17 cellular contexts compared by ENCODE assay signal in genomic region chr10:90658791-90659190, GRCh38.
DNase-seq lines count a peak whose midpoint lies in the region; ATAC-seq and TF ChIP-seq lines count a peak whose summit lies in the region.
"Had no signal": no experiment of that assay in that cellular context is flagged by ENCODE, and none has a peak within 500 bp of the region (broad histone marks: within the 10 kb centered on the region; RNA-seq: fewer than 3 reads in every experiment).

No MANE protein-coding gene starts in this region.

- whole genome bisulfite sequencing in H9 (ENCODE audit: extremely low coverage, insufficient read length, low lambda C conversion rate) = no CpG with 5 or more reads among the region's 1 CpG

- H3K23me2 ChIP-seq in H9 (ENCODE audit: insufficient read length, low read depth, low read length, poor library complexity, severe bottlenecking) = no peaks in the 10 kb centered on the region

- no peaks in the 10 kb centered on the region for H3K36me3 ChIP-seq in BJ (ENCODE audit: control insufficient read depth, insufficient read depth, low read length)

- H2BK120ac ChIP-seq in H9 (ENCODE audit: low read depth, low read length, poor library complexity, severe bottlenecking) = no peak overlapping the region

- H3K18ac ChIP-seq in H9 (ENCODE audit: insufficient read length, low read depth, low read length) = no peak overlapping the region

- H3K4me2 ChIP-seq in H9 (ENCODE audit: insufficient read depth, insufficient read length, low read length) = no peak overlapping the region

- H3K4ac ChIP-seq in H9 (ENCODE audit: low read depth, low read length) = no peak overlapping the region

- H3K27me3 ChIP-seq in BJ (ENCODE audit: control insufficient read depth, insufficient read depth, low read length) (no peaks in the 10 kb centered on the region), H9 (ENCODE audit: insufficient read depth, low read length) (no peaks in the 10 kb centered on the region)

- H4K5ac ChIP-seq in H9 (ENCODE audit: insufficient read length, low read depth, low read length) = no peak overlapping the region

- H2BK20ac ChIP-seq in H9 (ENCODE audit: low read depth, low read length, poor library complexity, severe bottlenecking) = no peak overlapping the region

- H3K4me3 Mint-ChIP-seq in H9 (no peak overlapping the region), WTC11 (no peak overlapping the region)
- H3K4me3 Mint-ChIP-seq: activated CD4-positive, alpha-beta T cell treated with anti-CD3 and anti-CD28 coated beads for 36 hours had no signal

- H2AK5ac ChIP-seq in H9 (ENCODE audit: insufficient read length, low read length) = no peak overlapping the region

- POLR2A ChIA-PET in BJ (lab: Charles Lee) = no interaction called here
- POLR2A ChIA-PET in WTC11 (lab: Charles Lee) = no interaction called here

- peaks cover 0 to 24% (median 0%) of the 10 kb centered on the region in 3 experiments; a peak in 3 of 7 replicates for H3K36me3 Mint-ChIP-seq in H9 (ENCODE audit: insufficient read depth in 1 of 3, low read depth in 3 of 3)
- no peaks in the 10 kb centered on the region for H3K36me3 Mint-ChIP-seq in WTC11

- peak; percentile 97 for ATAC-seq in WTC11
- ATAC-seq in HG03521 (IDR thresholded peaks at IDR 0.05; ENCODE audit: unreplicated experiment) = no peak
- ATAC-seq: activated CD4-positive, alpha-beta T cell treated with anti-CD3 and anti-CD28 coated beads for 36 hours had no signal

- no peak overlapping the region for H3K23ac ChIP-seq in H9 (ENCODE audit: insufficient read length, low read depth, low read length)

- H4K8ac ChIP-seq in H9 (replicated peaks; ENCODE audit: insufficient read length, low read depth, low read length) = no peak overlapping the region

- no peaks in the 10 kb centered on the region for H3K4me1 ChIP-seq in H9 (ENCODE audit: insufficient read depth, low read length)

- no peaks in the 10 kb centered on the region; the same call in 1 of the 2 replicates for H3K27me3 Mint-ChIP-seq in H9 (ENCODE audit: low read depth)
- no peaks in the 10 kb centered on the region for H3K27me3 Mint-ChIP-seq in WTC11 (ENCODE audit: low read depth)

- H2BK12ac ChIP-seq in H9 (ENCODE audit: insufficient read length, low read depth, low read length) = no peak overlapping the region

- no peak overlapping the region for H3K4me3 ChIP-seq in BJ (ENCODE audit: low read depth, low read length)
- H3K4me3 ChIP-seq: coronary artery, skin epidermis had no signal

- no peak overlapping the region for H3K56ac ChIP-seq in H9 (ENCODE audit: insufficient read length, low read depth, low read length)

- H3K27ac Mint-ChIP-seq in H9 (no peak overlapping the region; a peak in 1 of 7 replicates), WTC11 (no peak overlapping the region)
- H3K27ac Mint-ChIP-seq: activated CD4-positive, alpha-beta T cell treated with anti-CD3 and anti-CD28 coated beads for 36 hours had no signal

- no peak overlapping the region for H2BK5ac ChIP-seq in H9 (ENCODE audit: insufficient read length, low read length)

- H3K4me1 Mint-ChIP-seq in H9 (0 out of 4 replicates have a peak, but pooled peaks cover 0 to under 1% of the 10 kb centered on the region in 2 experiments), WTC11 (no peaks in the 10 kb centered on the region)
- H3K4me1 Mint-ChIP-seq: activated CD4-positive, alpha-beta T cell treated with anti-CD3 and anti-CD28 coated beads for 36 hours had no signal

- H3K79me2 ChIP-seq in H9 (ENCODE audit: insufficient read depth, low read length) = no peaks in the 10 kb centered on the region

- TF ChIP-seq CTCF in BJ (IDR thresholded peaks at IDR 0.05; ENCODE audit: insufficient read depth, low read depth, low read length) = peak; percentile 30
- TF ChIP-seq CTCF in H9 (conservative IDR thresholded peaks at IDR 0.05) = peak; percentile 60
- no peak for TF ChIP-seq CTCF in WTC11 (IDR thresholded peaks at IDR 0.05)

- no peak overlapping the region for H3K27ac ChIP-seq in H9 (ENCODE audit: insufficient read length, low read depth, low read length)
- H3K27ac ChIP-seq: coronary artery, epithelial cell of prostate, skin epidermis had no signal

- H3K9ac ChIP-seq in H9 (ENCODE audit: extremely low read depth, insufficient read length, low read length) = no peak overlapping the region

- H3K79me1 ChIP-seq in H9 (ENCODE audit: insufficient read depth, low read depth, low read length, poor library complexity, severe bottlenecking) = no peaks in the 10 kb centered on the region

- H3T11ph ChIP-seq in H9 (ENCODE audit: low read length) = no peak overlapping the region

- DNase-seq in BJ (ENCODE audit: low read depth) (no peak), H9 (peak; percentile 34), WTC11 (ENCODE audit: low spot score) (peak; percentile 28), iPS-NIHi11 (ENCODE audit: low spot score) (peak; percentile 19), SIG-M5 treated with dmso at 0.1 percent for 504 hours (lab: John Stamatoyannopoulos, UW; ENCODE audit: unreplicated experiment) (no peak), kidney glomerular epithelial cell (lab: John Stamatoyannopoulos, UW) (no peak), middle frontal gyrus (ENCODE audit: extremely low spot score, low spot score) (no peak)
- DNase-seq: activated CD4-positive, alpha-beta T cell treated with anti-CD3 and anti-CD28 coated beads for 36 hours; AML-193; aorta; KG1; SIG-M5; T1000 had no signal

- H4K91ac ChIP-seq in H9 (ENCODE audit: insufficient read length, low read depth, low read length) = no peak overlapping the region

- H3K14ac ChIP-seq in H9 (ENCODE audit: insufficient read depth, low read length) = no peak overlapping the region

- peaks cover 5 to 11% of the 10 kb centered on the region in 2 experiments; a peak in 4 of 5 replicates for H3K9me3 Mint-ChIP-seq in H9
- peaks cover 8% of the 10 kb centered on the region for H3K9me3 Mint-ChIP-seq in WTC11

- H3K9me3 ChIP-seq in H9 (ENCODE audit: control insufficient read depth, low read depth, low read length) = no peaks in the 10 kb centered on the region

- no peak overlapping the region for H2AFZ ChIP-seq in H9 (ENCODE audit: low read length)

- CTCF ChIA-PET in BJ (lab: Yijun Ruan, JAX) = interaction anchor here (1.5 kb wide), 1 partner anchor 13 kb away, joined by 4 read pairs; no protein-coding TSS in a partner anchor
- CTCF ChIA-PET in WTC11 (lab: Charles Lee) = interaction anchor here (0.6 to 1.7 kb wide), 6 partner anchors 8 to 370 kb away, joined by 3 to 7 read pairs (median 4); no protein-coding TSS in a partner anchor

- H2BK15ac ChIP-seq in H9 (ENCODE audit: low read depth, low read length) = no peak overlapping the region

- no peaks in the 10 kb centered on the region for H4K20me1 ChIP-seq in H9 (ENCODE audit: control insufficient read depth, insufficient read depth, insufficient read length)

TF ChIP-seq in WTC11, 78 proteins besides CTCF, POLR2A, EP300 and RAD21 (continues in another document):
- TF ChIP-seq CREB1 (CRISPR knock-in tag; IDR thresholded peaks at IDR 0.05) = no peak
- no peak for TF ChIP-seq STAT6 (CRISPR knock-in tag; conservative IDR thresholded peaks at IDR 0.05; ENCODE audit: low read depth)
- no peak for TF ChIP-seq JAZF1 (CRISPR knock-in tag; IDR thresholded peaks at IDR 0.05)
- TF ChIP-seq AR (CRISPR knock-in tag; IDR thresholded peaks at IDR 0.05) = no peak
- no peak for TF ChIP-seq FOXP1 (CRISPR knock-in tag; IDR thresholded peaks at IDR 0.05; ENCODE audit: borderline replicate concordance)
- TF ChIP-seq MYBL2 (CRISPR knock-in tag; IDR thresholded peaks at IDR 0.05) = no peak
- no peak for TF ChIP-seq ZNF121 (CRISPR knock-in tag; IDR thresholded peaks at IDR 0.05)

Comparison
In these comparisons a context has a peak if more than half of its experiments do, and no peak if none do; other contexts are left out.
1. DNase-seq: peak in H9 (single experiment), WTC11 (single experiment) and iPS-NIHi11 (single experiment); none in BJ (single experiment), SIG-M5 treated with dmso at 0.1 percent for 504 hours (single experiment), kidney glomerular epithelial cell (single experiment) and middle frontal gyrus (single experiment).